8 cellular contexts compared by ENCODE assay signal in genomic region chr11:65524747-65525658, GRCh38. TPM values are rescaled to one million over a fixed set of nuclear protein-coding genes. Genes with fewer than 3 reads are reported as not detected.
DNase-seq lines count a peak whose midpoint lies in the region; ATAC-seq, FAIRE-seq and TF ChIP-seq lines count a peak whose summit lies in the region.

Gene SCYL1 (plus strand): TSS chr11:65525083. CDS start chr11:65525154, 71 bp downstream.

- TF ChIP-seq CTCF in neutrophil (IDR thresholded peaks at IDR 0.05) (peak; percentile 40), subcutaneous adipose tissue (IDR thresholded peaks at IDR 0.05; ENCODE audit: low read depth) (no peak)

- peak within 1 kb of the TSS; percentile 98 for H3K4me3 ChIP-seq in SJSA1
- H3K4me3 ChIP-seq in neutrophil (ENCODE audit: low read depth in 1 of 2, low read length in 1 of 2) = peak within 1 kb of the TSS; percentile 81 to 97

- 0 out of 2 replicates have a peak, but pooled peaks cover 2% of the 10 kb centered on the region for H3K9me3 ChIP-seq in SJSA1 (replicated peaks)
- H3K9me3 ChIP-seq in neutrophil = no peaks in the 10 kb centered on the region

- DNase-seq in A172 (ENCODE audit: low spot score) (peak; percentile 28), SJSA1 (ENCODE audit: low read depth in 1 of 2, low spot score in 2 of 2) (peak; percentile 88), frontal cortex (ENCODE audit: low spot score in 2 of 2) (peak; percentile 97 to 99)
- DNase-seq in activated naive CD4-positive, alpha-beta T cell (lab: John Stamatoyannopoulos, UW) = peak; percentile 64 to 84 (median 72)

- H3K27me3 ChIP-seq in SJSA1 (replicated peaks) (no peaks in the 10 kb centered on the region), neutrophil (no peaks in the 10 kb centered on the region)

- H3K4me1 ChIP-seq in SJSA1 (replicated peaks) (peaks cover 18% of the 10 kb centered on the region), neutrophil (ENCODE audit: control insufficient read depth in 1 of 2, insufficient read depth in 1 of 2, low read depth in 1 of 2, low read length in 1 of 2) (peaks cover 37% of the 10 kb centered on the region in 2 experiments)

- ATAC-seq in GM18520 (IDR thresholded peaks at IDR 0.05; ENCODE audit: unreplicated experiment) = peak; percentile 41
- ATAC-seq in HG03565 (IDR thresholded peaks at IDR 0.05; ENCODE audit: unreplicated experiment) = peak; percentile 40

- no peak for FAIRE-seq in frontal cortex (lab: Jason Lieb, UNC)

- H3K27ac ChIP-seq in SJSA1 (peak within 1 kb of the TSS; percentile 84), neutrophil (peak within 1 kb of the TSS; percentile 89)

- peaks cover 51% of the 10 kb centered on the region for H3K36me3 ChIP-seq in SJSA1
- peaks cover 30% of the 10 kb centered on the region for H3K36me3 ChIP-seq in neutrophil

RNA-seq across cellular contexts. Expression of gene SCYL1, which starts in this region (rescaled TPM):
- total RNA-seq in A172 (2014; rRNA removed; shearing (Covaris generic)) = 65.6 and 70.6 TPM in 2 replicates
- 103 and 130 TPM in 2 replicates for total RNA-seq in SJSA1 (2014; rRNA removed; shearing (Covaris generic))
- total RNA-seq in frontal cortex (39.1 TPM), subcutaneous adipose tissue (10 to 100 TPM; 63.1 to 85.3 (median 67.0) TPM)

Comparison
In these comparisons a context has a peak if more than half of its experiments do, and no peak if none do; other contexts are left out.
1. Peak in every context shown above with its lines: DNase-seq, ATAC-seq, H3K4me3 ChIP-seq and H3K27ac ChIP-seq.
2. DNase-seq: peak in every context shown above with its lines; median percentile 98 in frontal cortex; 88 in SJSA1; 72 in activated naive CD4-positive, alpha-beta T cell; 28 in A172.